Comparison of ENCODE assay signal across 13 cellular contexts in genomic region chr20:49575551-49576060, GRCh38.
DNase-seq lines count a peak whose midpoint lies in the region; ATAC-seq lines count a peak whose summit lies in the region.
"Had no signal": no experiment of that assay in that cellular context is flagged by ENCODE, and none has a peak within 500 bp of the region (broad histone marks: within the 10 kb centered on the region; RNA-seq: fewer than 3 reads in every experiment).

No MANE protein-coding gene starts in this region.

- ATAC-seq in GM19328 (IDR thresholded peaks at IDR 0.05; ENCODE audit: unreplicated experiment): no peak
- ATAC-seq: CD8-positive, alpha-beta T cell had no signal

- peak; percentile 86 for DNase-seq in D341Med (ENCODE audit: low spot score)
- DNase-seq in NCI-H524 (lab: John Stamatoyannopoulos, UW): peak; percentile 72 to 86
- DNase-seq in glomerular visceral epithelial cell (ENCODE audit: extremely low spot score): peak; percentile 37
- DNase-seq in retina: peak; percentile 20
- no peak for DNase-seq in NCI-H1048 (lab: John Stamatoyannopoulos, UW)
- no peak for DNase-seq in HPDE6-E6E7 (ENCODE audit: extremely low spot score)
- DNase-seq in pons (ENCODE audit: low spot score): no peak
- DNase-seq: amygdala, HFFc6, MV-4-11, naive B cell had no signal

Comparison
In these comparisons a context has a peak if more than half of its experiments do, and no peak if none do; other contexts are left out.
1. DNase-seq: peak in D341Med (single experiment), NCI-H524 (2 of 2), glomerular visceral epithelial cell (single experiment) and retina (single experiment); none in NCI-H1048 (single experiment), HPDE6-E6E7 (single experiment) and pons (single experiment).